In genomic region chr3:41199866-41200668, GRCh38 we compare ENCODE assay signal across 8 cellular contexts. TPM values are rescaled to one million over a fixed set of nuclear protein-coding genes. Genes with fewer than 3 reads are reported as not detected.
DNase-seq lines count a peak whose midpoint lies in the region; ATAC-seq and TF ChIP-seq lines count a peak whose summit lies in the region.

No MANE protein-coding gene starts in this region.

- peaks cover 20% of the 10 kb centered on the region for H3K27me3 Mint-ChIP-seq in CD4-positive, CD25-positive, alpha-beta regulatory T cell
- peaks cover 0 to 22% (median 0%) of the 10 kb centered on the region in 5 donors for H3K27me3 Mint-ChIP-seq in naive thymus-derived CD4-positive, alpha-beta T cell

- no peaks in the 10 kb centered on the region for H3K36me3 ChIP-seq in CD4-positive, CD25-positive, alpha-beta regulatory T cell (ENCODE audit: control insufficient read depth, insufficient read depth, low read length)
- peaks cover 0 to 3% (median 0%) of the 10 kb centered on the region in 3 experiments for H3K36me3 ChIP-seq in naive thymus-derived CD4-positive, alpha-beta T cell (ENCODE audit: control insufficient read depth in 2 of 3, insufficient read depth in 3 of 3, low read length in 3 of 3)
- no peaks in the 10 kb centered on the region for H3K36me3 ChIP-seq in transverse colon

- CTCF ChIA-PET in naive thymus-derived CD4-positive, alpha-beta T cell (lab: Charles Lee) = no interaction called here

- H3K4me1 Mint-ChIP-seq in CD4-positive, CD25-positive, alpha-beta regulatory T cell = peaks cover 35 to 48% (median 41%) of the 10 kb centered on the region in 4 donors
- H3K4me1 Mint-ChIP-seq in naive thymus-derived CD4-positive, alpha-beta T cell = peaks cover 38 to 51% (median 46%) of the 10 kb centered on the region in 7 donors

- peaks cover 47% of the 10 kb centered on the region for H3K4me1 ChIP-seq in CD4-positive, CD25-positive, alpha-beta regulatory T cell (ENCODE audit: control insufficient read depth, insufficient read depth, low read length, poor library complexity, severe bottlenecking)
- peaks cover 33 to 43% of the 10 kb centered on the region in 2 donors for H3K4me1 ChIP-seq in naive thymus-derived CD4-positive, alpha-beta T cell (ENCODE audit: control insufficient read depth in 2 of 2, insufficient read depth in 2 of 2, low read length in 2 of 2)
- H3K4me1 ChIP-seq in transverse colon = peaks cover 13 to 42% (median 28%) of the 10 kb centered on the region in 4 donors

- in situ Hi-C loops in transverse colon (cut with MboI; ENCODE audit: low pct_ligation_motif_present in 1 of 4, low pct_unique_long_range_greater_than_20kb in 1 of 4, low sequenced_read_pairs in 3 of 4) = loop anchor here in 3 of 4 donors (25.0 kb wide), 1 partner anchor 613 kb away; no protein-coding TSS in a partner anchor

- no peaks in the 10 kb centered on the region for H3K9me3 Mint-ChIP-seq in CD4-positive, CD25-positive, alpha-beta regulatory T cell
- H3K9me3 Mint-ChIP-seq in naive thymus-derived CD4-positive, alpha-beta T cell = peaks cover 0 to 3% (median 0%) of the 10 kb centered on the region in 11 donors

- H3K27me3 ChIP-seq in CD4-positive, CD25-positive, alpha-beta regulatory T cell (ENCODE audit: control insufficient read depth, insufficient read depth, low read length) = peaks cover 13% of the 10 kb centered on the region
- H3K27me3 ChIP-seq in naive thymus-derived CD4-positive, alpha-beta T cell (ENCODE audit: control insufficient read depth in 2 of 2, insufficient read depth in 2 of 2, low read length in 2 of 2) = peaks cover 0 to 3% of the 10 kb centered on the region in 2 donors
- H3K27me3 ChIP-seq in transverse colon = no peaks in the 10 kb centered on the region

- H3K9me3 ChIP-seq in CD4-positive, CD25-positive, alpha-beta regulatory T cell (ENCODE audit: control insufficient read depth in 2 of 2, low read length in 2 of 2) = no peaks in the 10 kb centered on the region
- H3K9me3 ChIP-seq in naive thymus-derived CD4-positive, alpha-beta T cell (ENCODE audit: control insufficient read depth in 2 of 3, low read length in 3 of 3) = no peaks in the 10 kb centered on the region
- no peaks in the 10 kb centered on the region for H3K9me3 ChIP-seq in transverse colon

- POLR2A ChIA-PET in naive thymus-derived CD4-positive, alpha-beta T cell (lab: Charles Lee) = interaction anchor here (0.6 to 2.3 kb wide), 27 partner anchors 9 to 1596 kb away, joined by 3 to 42 read pairs (median 4); partner anchors contain the start of genes EIF1B, RPL14 and ULK4

- no peak for TF ChIP-seq EP300 in transverse colon (IDR thresholded peaks at IDR 0.05; ENCODE audit: low read depth)

- peak; percentile 8 to 9 for ATAC-seq in CD4-positive, CD25-positive, alpha-beta regulatory T cell (ENCODE audit: low read depth in 2 of 2)
- peak; percentile 12 for ATAC-seq in GM21619 (IDR thresholded peaks at IDR 0.05; ENCODE audit: unreplicated experiment)
- peak; percentile 10 for ATAC-seq in naive thymus-derived CD4-positive, alpha-beta T cell

- no peaks in the 10 kb centered on the region for H3K36me3 Mint-ChIP-seq in CD4-positive, CD25-positive, alpha-beta regulatory T cell
- H3K36me3 Mint-ChIP-seq in naive thymus-derived CD4-positive, alpha-beta T cell = peaks cover 0 to 2% (median 0%) of the 10 kb centered on the region in 5 donors

- intact Hi-C loops in naive thymus-derived CD4-positive, alpha-beta T cell (cut with micrococcal nuclease) = loop anchor here (1.0 to 5.0 kb wide), 15 partner anchors 7 to 1793 kb away; partner anchors contain the start of genes EIF1B (in 2 of the 2), RPSA (in 2 of the 2), ULK4 (in 2 of the 2) and NKTR (in 1 of the 2)
- intact Hi-C loops in transverse colon (cut with DNase I; ENCODE audit: low total_unique reads) = no loop called here

- peak overlapping the region; percentile 94 to 97 (median 96) for H3K4me3 Mint-ChIP-seq in CD4-positive, CD25-positive, alpha-beta regulatory T cell
- peak overlapping the region; percentile 90 to 100 (median 93) for H3K4me3 Mint-ChIP-seq in naive thymus-derived CD4-positive, alpha-beta T cell

- peak overlapping the region; percentile 89 for H3K4me3 ChIP-seq in CD4-positive, CD25-positive, alpha-beta regulatory T cell (ENCODE audit: low read depth, low read length)
- H3K4me3 ChIP-seq in naive thymus-derived CD4-positive, alpha-beta T cell (ENCODE audit: low read length) = peak overlapping the region; percentile 79
- H3K4me3 ChIP-seq in transverse colon = peak overlapping the region; percentile 64 to 97 (median 85)

- TF ChIP-seq POLR2A in transverse colon (IDR thresholded peaks at IDR 0.05) = no peak

- H3K27ac ChIP-seq in CD4-positive, CD25-positive, alpha-beta regulatory T cell (ENCODE audit: insufficient read depth, low read length, poor library complexity, severe bottlenecking) = peak overlapping the region; percentile 88
- H3K27ac ChIP-seq in naive thymus-derived CD4-positive, alpha-beta T cell (ENCODE audit: low read depth, low read length) = peak overlapping the region; percentile 97
- H3K27ac ChIP-seq in transverse colon = peak overlapping the region; percentile 94 to 100 (median 96)

- peak; percentile 42 to 57 (median 42) for DNase-seq in CD4-positive, CD25-positive, alpha-beta regulatory T cell
- DNase-seq in NAMALWA (ENCODE audit: low spot score) (peak; percentile 60), activated T-helper 1 cell treated with Interleukin-2 at 50 U/mL for 16 hours (ENCODE audit: low read depth) (peak; percentile 19), fibroblast of gingiva (ENCODE audit: low read depth) (peak; percentile 21), transverse colon (peak; percentile 44), epidermal melanocyte (ENCODE audit: insufficient read length, low spot score) (no peak)
- peak in 5 of 9 donors; percentile 14 to 29 (median 24) for DNase-seq in naive thymus-derived CD4-positive, alpha-beta T cell

- WGBS in transverse colon (ENCODE audit: low coverage in 1 of 2), 2 donors = 0% methylated on average over 6 to 25 of the region's 40 CpGs

- peak overlapping the region; percentile 92 to 94 (median 93) for H3K27ac Mint-ChIP-seq in CD4-positive, CD25-positive, alpha-beta regulatory T cell
- peak overlapping the region; percentile 84 to 97 (median 89) for H3K27ac Mint-ChIP-seq in naive thymus-derived CD4-positive, alpha-beta T cell

- TF ChIP-seq CTCF in transverse colon (IDR thresholded peaks at IDR 0.05) = peak in 1 of 5 experiments; percentile 22

RNA-seq across cellular contexts. Expression of gene CTNNB1, which starts 0.8 kb away (rescaled TPM):
- total RNA-seq in CD4-positive, CD25-positive, alpha-beta regulatory T cell = 177 TPM
- 10 to 100 TPM; 46.6 to 82.2 (median 47.4) TPM for polyA plus RNA-seq in CD4-positive, CD25-positive, alpha-beta regulatory T cell
- total RNA-seq in naive thymus-derived CD4-positive, alpha-beta T cell = 100 to 1,000 TPM; 118 to 227 (median 177) TPM
- polyA plus RNA-seq in naive thymus-derived CD4-positive, alpha-beta T cell = 10 to 100 TPM; 40.5 to 89.5 TPM
- 100 to 1,000 TPM; 290 to 527 (median 414) TPM for total RNA-seq in transverse colon
